18 cellular contexts compared by ENCODE assay signal in the genomic region with DNA sequence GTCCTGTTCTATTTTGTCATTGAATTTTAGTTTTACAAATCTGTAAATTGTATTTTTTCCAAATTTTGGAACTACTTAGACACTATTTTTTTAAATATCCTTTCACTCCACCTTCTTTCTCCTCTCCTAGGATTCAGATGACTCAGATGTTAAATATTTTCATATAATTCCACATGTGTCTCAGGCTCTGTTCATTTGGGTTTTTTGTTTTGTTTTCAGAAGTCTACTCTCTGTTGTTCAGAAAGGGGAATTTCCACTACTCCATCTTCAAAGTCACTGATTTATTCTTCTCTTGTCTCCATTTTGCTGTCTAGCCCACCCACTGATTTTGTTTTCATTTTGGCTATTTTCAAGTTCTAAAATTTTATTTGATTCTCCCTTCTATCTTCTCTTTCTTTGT.
DNase-seq lines count a peak whose midpoint lies in the region; ATAC-seq and TF ChIP-seq lines count a peak whose summit lies in the region.
"Had no signal": no experiment of that assay in that cellular context is flagged by ENCODE, and none has a peak within 500 bp of the region (broad histone marks: within the 10 kb centered on the region; RNA-seq: fewer than 3 reads in every experiment).

No MANE protein-coding gene starts in this region.

- no peaks in the 10 kb centered on the region for H3K27me3 Mint-ChIP-seq in activated T-cell treated with anti-CD3 and anti-CD28 coated beads, Interleukin-2, amount 50 U/mL, for 4 hours (ENCODE audit: low read depth)
- H3K27me3 Mint-ChIP-seq: activated B cell treated with CpG ODN at 0.5 μM for 24 hours, T-cell had no signal

- H3K4me1 Mint-ChIP-seq in activated T-cell treated with anti-CD3 and anti-CD28 coated beads, Interleukin-2, amount 50 U/mL, for 4 hours (ENCODE audit: low read depth): no peaks in the 10 kb centered on the region
- H3K4me1 Mint-ChIP-seq: activated B cell treated with CpG ODN at 0.5 μM for 24 hours, GM23338, T-cell had no signal

- H3K27ac ChIP-seq in IMR-90 (ENCODE audit: insufficient read depth, low read length) (no peak overlapping the region), Peyer's patch (no peak overlapping the region)
- H3K27ac ChIP-seq: stomach, uterus had no signal

- H3K79me1 ChIP-seq in IMR-90 (ENCODE audit: low read depth in 1 of 2, low read length in 2 of 2): no peaks in the 10 kb centered on the region

- POLR2A ChIA-PET in AG04449 (lab: Yijun Ruan, JAX) (no interaction called here), IMR-90 (lab: Charles Lee; ENCODE audit: unreplicated experiment) (no interaction called here)

- no peak overlapping the region; the same call in 1 of the 2 replicates for H3K18ac ChIP-seq in IMR-90 (ENCODE audit: low read depth, low read length)

- in situ Hi-C loops in IMR-90 (cut with MboI; ENCODE audit: low sequenced_read_pairs): no loop called here

- H3K9me3 Mint-ChIP-seq in activated T-cell treated with anti-CD3 and anti-CD28 coated beads, Interleukin-2, amount 50 U/mL, for 4 hours: peaks cover 24% of the 10 kb centered on the region
- H3K9me3 Mint-ChIP-seq: GM23338 had no signal

- H4K20me1 ChIP-seq in IMR-90 (ENCODE audit: insufficient read depth, low read length): no peaks in the 10 kb centered on the region

- H3K56ac ChIP-seq in IMR-90 (ENCODE audit: extremely low read depth, insufficient read depth, low read length): no peak overlapping the region

- peak overlapping the region; percentile 66 for H2BK5ac ChIP-seq in IMR-90 (ENCODE audit: low read depth, low read length, poor library complexity, severe bottlenecking)

- DNase-seq in AG04449 (ENCODE audit: low read depth, low spot score) (peak; percentile 19), IMR-90 (peak; percentile 75), cardiac fibroblast (ENCODE audit: low read depth in 2 of 2) (peak; percentile 59 to 87), kidney glomerular epithelial cell (lab: John Stamatoyannopoulos, UW) (peak; percentile 43), NCI-H526 treated with DMSO at 0.1 percent for 48 hours (lab: John Stamatoyannopoulos, UW) (no peak), Peyer's patch (no peak), NCI-H2227 (lab: John Stamatoyannopoulos, UW; ENCODE audit: unreplicated experiment) (no peak)
- DNase-seq in activated T-cell treated with anti-CD3 and anti-CD28 coated beads, Interleukin-2, amount 50 U/mL, for 4 hours: no peak
- DNase-seq: activated B cell treated with CpG ODN at 0.5 μM for 24 hours; activated naive CD4-positive, alpha-beta T cell treated with anti-CD3 and anti-CD28 coated beads, Interleukin-2, amount 50 U/mL, for 16 hours; mesendoderm; NCI-H1105 treated with DMSO at 0.1 percent for 48 hours; NCI-H446 treated with DMSO at 0.1 percent for 48 hours; occipital lobe; stomach; T-cell; uterus had no signal

- H3K9me1 ChIP-seq in IMR-90 (ENCODE audit: insufficient read depth, low read length): peaks cover 3% of the 10 kb centered on the region; the same call in 1 of the 2 replicates

- TF ChIP-seq CTCF in AG04449 (IDR thresholded peaks at IDR 0.05; ENCODE audit: insufficient read depth, low read length, missing control alignments) (no peak), IMR-90 (conservative IDR thresholded peaks at IDR 0.05; ENCODE audit: low read depth, low read length) (no peak), cardiac fibroblast (IDR thresholded peaks at IDR 0.05; ENCODE audit: low read depth, low read length) (no peak), Peyer's patch (IDR thresholded peaks at IDR 0.05) (no peak)

- no peak overlapping the region for H3K4me3 Mint-ChIP-seq in activated T-cell treated with anti-CD3 and anti-CD28 coated beads, Interleukin-2, amount 50 U/mL, for 4 hours
- H3K4me3 Mint-ChIP-seq: activated B cell treated with CpG ODN at 0.5 μM for 24 hours, GM23338, T-cell had no signal

- no peak overlapping the region for H3K9ac ChIP-seq in IMR-90 (ENCODE audit: low read depth, low read length)

- TF ChIP-seq POLR2A in IMR-90 (IDR thresholded peaks at IDR 0.05; ENCODE audit: low read depth, low read length) (no peak), Peyer's patch (IDR thresholded peaks at IDR 0.05) (no peak)

- no peak overlapping the region for H4K5ac ChIP-seq in IMR-90 (ENCODE audit: low read depth, low read length)

- peak overlapping the region in 1 of 2 experiments; percentile 89; a peak in 1 of 4 replicates for H4K8ac ChIP-seq in IMR-90 (ENCODE audit: low read depth in 2 of 2, low read length in 2 of 2)

- H3K14ac ChIP-seq in IMR-90 (replicated peaks; ENCODE audit: low read depth, low read length): no peak overlapping the region; the same call in 1 of the 2 replicates

- H3K4ac ChIP-seq in IMR-90 (ENCODE audit: low read depth, low read length): peak overlapping the region; percentile 78; the same call in 1 of the 2 replicates

- no peaks in the 10 kb centered on the region for H3K36me3 Mint-ChIP-seq in activated T-cell treated with anti-CD3 and anti-CD28 coated beads, Interleukin-2, amount 50 U/mL, for 4 hours (ENCODE audit: insufficient read depth)
- H3K36me3 Mint-ChIP-seq: T-cell had no signal

- H3K4me3 ChIP-seq in AG04449 (ENCODE audit: low read depth, low read length) (no peak overlapping the region), IMR-90 (ENCODE audit: insufficient read depth, low read depth, low read length) (no peak overlapping the region), cardiac fibroblast (replicated peaks in 1 of 2; ENCODE audit: low read depth in 2 of 2, low read length in 2 of 2) (no peak overlapping the region), Peyer's patch (no peak overlapping the region)
- H3K4me3 ChIP-seq: GM23338, stomach, uterus had no signal

- H3K9me3 ChIP-seq in IMR-90 (ENCODE audit: control insufficient read depth, insufficient read depth, low read length): no peaks in the 10 kb centered on the region
- H3K9me3 ChIP-seq in Peyer's patch: no peaks in the 10 kb centered on the region
- H3K9me3 ChIP-seq: stomach, uterus had no signal

- BruUV-seq in IMR-90 (replicated peaks; lab: Mats Ljungman, UMichigan): no TSS peak

- H3K4me1 ChIP-seq in IMR-90 (ENCODE audit: control insufficient read depth, insufficient read depth, low read length) (peaks cover 3% of the 10 kb centered on the region), Peyer's patch (no peaks in the 10 kb centered on the region)
- H3K4me1 ChIP-seq: stomach, uterus had no signal

- H2AK9ac ChIP-seq in IMR-90 (replicated peaks; ENCODE audit: low read depth, low read length, poor library complexity): no peak overlapping the region

- no peak overlapping the region for H2AFZ ChIP-seq in IMR-90 (replicated peaks; ENCODE audit: low read length, poor library complexity)
- H2AFZ ChIP-seq: GM23338 had no signal

- intact Hi-C loops in IMR-90 (cut with micrococcal nuclease): no loop called here

- peak overlapping the region; percentile 12; the same call in 1 of the 2 replicates for H3K4me2 ChIP-seq in IMR-90 (ENCODE audit: low read depth, low read length)
- H3K4me2 ChIP-seq: GM23338 had no signal

- 0 out of 3 replicates have a peak overlapping the region, but pooled peaks have one; percentile 89 for H2BK15ac ChIP-seq in IMR-90 (ENCODE audit: low read depth, low read length)

- no peak overlapping the region for H3K23ac ChIP-seq in IMR-90 (ENCODE audit: low read depth, low read length)

- CTCF ChIA-PET in AG04449 (lab: Yijun Ruan, JAX): interaction anchor here (1.2 kb wide), 1 partner anchor 261 kb away, joined by 5 read pairs; no protein-coding TSS in a partner anchor
- CTCF ChIA-PET in IMR-90 (lab: Yijun Ruan, JAX): no interaction called here

- peak overlapping the region; percentile 95; the same call in 1 of the 2 replicates for H2BK120ac ChIP-seq in IMR-90 (ENCODE audit: low read depth, low read length)

- H2BK20ac ChIP-seq in IMR-90 (ENCODE audit: low read depth, low read length): peak overlapping the region; percentile 96; the same call in 1 of the 2 replicates

- dilution Hi-C loops in IMR-90 (cut with HindIII; ENCODE audit: low sequenced_read_pairs, unreplicated experiment): no loop called here

- H3K27me3 ChIP-seq in IMR-90 (ENCODE audit: control insufficient read depth, insufficient read depth, low read length) (no peaks in the 10 kb centered on the region), Peyer's patch (no peaks in the 10 kb centered on the region)
- H3K27me3 ChIP-seq: stomach, uterus had no signal

- ATAC-seq in IMR-90 (ENCODE audit: low read depth): peak; percentile 56; the same call in 1 of the 2 replicates
- no peak for ATAC-seq in activated T-cell treated with anti-CD3 and anti-CD28 coated beads, Interleukin-2, amount 50 U/mL, for 4 hours
- ATAC-seq: GM23338, T-cell had no signal

- H3K36me3 ChIP-seq in IMR-90 (ENCODE audit: control insufficient read depth, insufficient read depth, low read length) (no peaks in the 10 kb centered on the region), Peyer's patch (no peaks in the 10 kb centered on the region)
- H3K36me3 ChIP-seq: stomach, uterus had no signal

- TF ChIP-seq RAD21 in IMR-90 (IDR thresholded peaks at IDR 0.05; ENCODE audit: low read length): no peak

- no peak overlapping the region for H2AK5ac ChIP-seq in IMR-90 (ENCODE audit: low read depth, low read length)

- H4K91ac ChIP-seq in IMR-90 (ENCODE audit: insufficient read depth, low read depth, low read length): no peak overlapping the region

TF ChIP-seq in IMR-90, 13 proteins besides CTCF, POLR2A, EP300 and RAD21:
- TF ChIP-seq FOS (IDR thresholded peaks at IDR 0.05; ENCODE audit: low read depth, low read length): 0 out of 2 replicates have a peak, but pooled peaks have one; percentile 4
- no peak for TF ChIP-seq SMC3 (IDR thresholded peaks at IDR 0.05; ENCODE audit: low read depth, low read length)

Comparison
In these comparisons a context has a peak if more than half of its experiments do, and no peak if none do; other contexts are left out.
1. DNase-seq: peak in AG04449 (single experiment), IMR-90 (single experiment), cardiac fibroblast (2 of 2) and kidney glomerular epithelial cell (single experiment); none in NCI-H526 treated with DMSO at 0.1 percent for 48 hours (single experiment), Peyer's patch (0 of 3), activated T-cell treated with anti-CD3 and anti-CD28 coated beads, Interleukin-2, amount 50 U/mL, for 4 hours (single experiment) and NCI-H2227 (single experiment).